In genomic region chr3:186239321-186239720, GRCh38 we compare ENCODE assay signal across 10 cellular contexts.
A peak's percentile ranks its signal among the peaks of the same experiment; 100 is the strongest.
DNase-seq lines count a peak whose midpoint lies in the region; ATAC-seq and TF ChIP-seq lines count a peak whose summit lies in the region.
"Had no signal": no experiment of that assay in that cellular context is flagged by ENCODE, and none has a peak within 500 bp of the region (broad histone marks: within the 10 kb centered on the region; RNA-seq: fewer than 3 reads in every experiment).

No MANE protein-coding gene starts in this region.

- H3K9ac ChIP-seq in neural progenitor cell = no peak overlapping the region

- DNase-seq in NCI-H187 treated with DMSO at 0.1 percent for 48 hours (lab: John Stamatoyannopoulos, UW) = peak; percentile 4
- no peak for DNase-seq in NCI-H187 (lab: John Stamatoyannopoulos, UW)
- peak; percentile 84 to 87 for DNase-seq in NCI-H526 (lab: John Stamatoyannopoulos, UW)
- peak; percentile 41 for DNase-seq in coronary artery (ENCODE audit: low spot score)
- DNase-seq in neural progenitor cell (ENCODE audit: low spot score) = peak; percentile 76
- DNase-seq in activated CD8-positive, alpha-beta memory T cell treated with anti-CD3 and anti-CD28 coated beads for 24 hours = no peak
- no peak for DNase-seq in ACHN
- DNase-seq: activated naive CD8-positive, alpha-beta T cell treated with anti-CD3 and anti-CD28 coated beads for 36 hours; HCEC 1CT had no signal

- peaks cover 8% of the 10 kb centered on the region for H3K27me3 ChIP-seq in neural progenitor cell

- no peak overlapping the region for H2AFZ ChIP-seq in neural progenitor cell (replicated peaks)

- no peaks in the 10 kb centered on the region for H3K36me3 Mint-ChIP-seq in neural progenitor cell
- H3K36me3 Mint-ChIP-seq: activated naive CD8-positive, alpha-beta T cell treated with anti-CD3 and anti-CD28 coated beads for 36 hours had no signal

- H3K9me3 ChIP-seq in neural progenitor cell (ENCODE audit: low read depth) = no peaks in the 10 kb centered on the region

- no peak overlapping the region for H3K4me3 Mint-ChIP-seq in neural progenitor cell
- H3K4me3 Mint-ChIP-seq: activated naive CD8-positive, alpha-beta T cell treated with anti-CD3 and anti-CD28 coated beads for 36 hours had no signal

- no peaks in the 10 kb centered on the region for H3F3A ChIP-seq in neural progenitor cell (ENCODE audit: low read depth)

- H3K79me2 ChIP-seq in neural progenitor cell (ENCODE audit: low read depth) = no peaks in the 10 kb centered on the region

- in situ Hi-C loops in ACHN (cut with HindIII; ENCODE audit: low pct_ligation_motif_present, low pct_unique_long_range_greater_than_20kb, low sequenced_read_pairs) = loop anchor here (25.0 kb wide), 1 partner anchor 252 kb away; no protein-coding TSS in a partner anchor

- H3K4me3 ChIP-seq in coronary artery (no peak overlapping the region), neural progenitor cell (no peak overlapping the region)

- no peaks in the 10 kb centered on the region for H3K9me3 Mint-ChIP-seq in neural progenitor cell
- H3K9me3 Mint-ChIP-seq: activated naive CD8-positive, alpha-beta T cell treated with anti-CD3 and anti-CD28 coated beads for 36 hours had no signal

- H3K27ac ChIP-seq in coronary artery (no peak overlapping the region), neural progenitor cell (no peak overlapping the region)

- H3K36me3 ChIP-seq in neural progenitor cell = no peaks in the 10 kb centered on the region

- no peak for ATAC-seq in HG03045 (IDR thresholded peaks at IDR 0.05; ENCODE audit: unreplicated experiment)

- TF ChIP-seq CTCF in coronary artery (IDR thresholded peaks at IDR 0.05) (no peak), neural progenitor cell (IDR thresholded peaks at IDR 0.05) (peak; percentile 39)

- H4K20me1 ChIP-seq in neural progenitor cell (ENCODE audit: low read depth) = no peaks in the 10 kb centered on the region

- peaks cover 7% of the 10 kb centered on the region for H3K27me3 Mint-ChIP-seq in neural progenitor cell (ENCODE audit: insufficient read depth, low read depth)

- H3K4me1 Mint-ChIP-seq in neural progenitor cell = peaks cover 23% of the 10 kb centered on the region

- H3K27ac Mint-ChIP-seq in neural progenitor cell = peak overlapping the region; percentile 78
- H3K27ac Mint-ChIP-seq: activated naive CD8-positive, alpha-beta T cell treated with anti-CD3 and anti-CD28 coated beads for 36 hours had no signal

- H3K4me2 ChIP-seq in neural progenitor cell = no peak overlapping the region

- H3K4me1 ChIP-seq in neural progenitor cell = no peaks in the 10 kb centered on the region

Comparison
In these comparisons a context has a peak if more than half of its experiments do, and no peak if none do; other contexts are left out.
1. DNase-seq: peak in NCI-H187 treated with DMSO at 0.1 percent for 48 hours (single experiment), NCI-H526 (2 of 2), coronary artery (single experiment) and neural progenitor cell (single experiment); none in NCI-H187 (0 of 2), activated CD8-positive, alpha-beta memory T cell treated with anti-CD3 and anti-CD28 coated beads for 24 hours (single experiment) and ACHN (single experiment).